ENCODE assay signal across 1 cellular context in genomic region chr14:67520482-67520881, GRCh38.
TF ChIP-seq lines count a peak whose summit lies in the region.

No MANE protein-coding gene starts in this region.

TF ChIP-seq in SK-N-SH, 30 proteins besides CTCF, POLR2A, EP300 and RAD21 (continued from another document):
- TF ChIP-seq, protein P1, sequence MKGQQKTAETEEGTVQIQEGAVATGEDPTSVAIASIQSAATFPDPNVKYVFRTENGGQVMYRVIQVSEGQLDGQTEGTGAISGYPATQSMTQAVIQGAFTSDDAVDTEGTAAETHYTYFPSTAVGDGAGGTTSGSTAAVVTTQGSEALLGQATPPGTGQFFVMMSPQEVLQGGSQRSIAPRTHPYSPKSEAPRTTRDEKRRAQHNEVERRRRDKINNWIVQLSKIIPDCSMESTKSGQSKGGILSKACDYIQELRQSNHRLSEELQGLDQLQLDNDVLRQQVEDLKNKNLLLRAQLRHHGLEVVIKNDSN (IDR thresholded peaks at IDR 0.05; ENCODE audit: borderline replicate concordance, low read depth) = no peak
- TF ChIP-seq ELF1 (IDR thresholded peaks at IDR 0.05) = no peak
- no peak for TF ChIP-seq TCF12 (IDR thresholded peaks at IDR 0.05)
- TF ChIP-seq JUND (IDR thresholded peaks at IDR 0.05) = no peak
- TF ChIP-seq ZBTB33 (IDR thresholded peaks at IDR 0.05; ENCODE audit: borderline replicate concordance, low read depth) = no peak
- TF ChIP-seq RXRA (IDR thresholded peaks at IDR 0.05; ENCODE audit: borderline replicate concordance, low read depth) = no peak
- TF ChIP-seq TEAD4 (IDR thresholded peaks at IDR 0.05; ENCODE audit: borderline replicate concordance, insufficient read depth) = no peak
